ENCODE assay signal across 8 cellular contexts in genomic region chr14:99601301-99601945, GRCh38. TPM values are rescaled to one million over a fixed set of nuclear protein-coding genes. Genes with fewer than 3 reads are reported as not detected.
DNase-seq lines count a peak whose midpoint lies in the region; ATAC-seq and TF ChIP-seq lines count a peak whose summit lies in the region.

No MANE protein-coding gene starts in this region.

- ATAC-seq in lung (ENCODE audit: insufficient read depth, low FRiP score) (no peak), HG03139 (IDR thresholded peaks at IDR 0.05; ENCODE audit: unreplicated experiment) (no peak)

- TF ChIP-seq EP300 in transverse colon (IDR thresholded peaks at IDR 0.05; ENCODE audit: low read depth), result no peak

- peaks cover 31% of the 10 kb centered on the region for H3K27me3 Mint-ChIP-seq in activated naive CD4-positive, alpha-beta T cell treated with anti-CD3 and anti-CD28 coated beads, Interleukin-2, amount 10 ng/mL, durations not matched to agents 7 days and 5 days
- no peaks in the 10 kb centered on the region for H3K27me3 Mint-ChIP-seq in MCF 10A (ENCODE audit: insufficient read depth, unreplicated experiment)

- H3K4me1 ChIP-seq in lung (ENCODE audit: control insufficient read depth in 2 of 2, insufficient read depth in 2 of 2, low read length in 2 of 2) (peaks cover 39 to 40% of the 10 kb centered on the region in 2 donors), transverse colon (peaks cover 53 to 80% (median 70%) of the 10 kb centered on the region in 4 donors)

- no peak for DNase-seq in activated naive CD4-positive, alpha-beta T cell treated with anti-CD3 and anti-CD28 coated beads, Interleukin-2, amount 10 ng/mL, durations not matched to agents 7 days and 5 days
- DNase-seq in activated naive CD4-positive, alpha-beta T cell (lab: John Stamatoyannopoulos, UW), result no peak
- DNase-seq in MCF 10A (ENCODE audit: unreplicated experiment) (no peak), lung (ENCODE audit: low spot score) (peak; percentile 68), transverse colon (peak; percentile 54), NCI-H82 treated with DMSO at 0.1 percent for 48 hours (lab: John Stamatoyannopoulos, UW; ENCODE audit: unreplicated experiment) (no peak), NCI-H2227 (lab: John Stamatoyannopoulos, UW; ENCODE audit: unreplicated experiment) (no peak)

- POLR2A ChIA-PET in MCF 10A (lab: Yijun Ruan, JAX), result interaction anchor here (1.0 to 5.9 kb wide), 4 partner anchors 27 to 120 kb away, joined by 3 to 57 read pairs (median 4); partner anchors contain the start of genes CCNK and SETD3

- no peaks in the 10 kb centered on the region for H3K36me3 Mint-ChIP-seq in activated naive CD4-positive, alpha-beta T cell treated with anti-CD3 and anti-CD28 coated beads, Interleukin-2, amount 10 ng/mL, durations not matched to agents 7 days and 5 days
- no peaks in the 10 kb centered on the region for H3K36me3 Mint-ChIP-seq in MCF 10A (ENCODE audit: insufficient read depth, unreplicated experiment)

- CTCF ChIA-PET in activated naive CD4-positive, alpha-beta T cell treated with anti-CD3 and anti-CD28 coated beads, Interleukin-2, amount 10 ng/mL, durations not matched to agents 7 days and 5 days (lab: Charles Lee), result no interaction called here
- CTCF ChIA-PET in MCF 10A (lab: Yijun Ruan, JAX), result interaction anchor here (0.6 to 2.8 kb wide), 7 partner anchors 14 to 83 kb away, joined by 3 to 18 read pairs (median 4); no protein-coding TSS in a partner anchor

- in situ Hi-C loops in transverse colon (cut with MboI; ENCODE audit: low pct_ligation_motif_present in 1 of 4, low pct_unique_long_range_greater_than_20kb in 1 of 4, low sequenced_read_pairs in 3 of 4), result loop anchor here in 1 of 4 donors (25.0 kb wide), 1 partner anchor 89 kb away; no protein-coding TSS in a partner anchor

- H3K27ac ChIP-seq in lung (ENCODE audit: low read depth in 1 of 2, low read length in 1 of 2) (peak overlapping the region; percentile 35 to 74), transverse colon (peak overlapping the region; percentile 88 to 90 (median 88))

- TF ChIP-seq POLR2A in transverse colon (IDR thresholded peaks at IDR 0.05), result no peak

- H3K4me1 Mint-ChIP-seq in activated naive CD4-positive, alpha-beta T cell treated with anti-CD3 and anti-CD28 coated beads, Interleukin-2, amount 10 ng/mL, durations not matched to agents 7 days and 5 days, result peaks cover 31% of the 10 kb centered on the region
- H3K4me1 Mint-ChIP-seq in MCF 10A (ENCODE audit: insufficient read depth, unreplicated experiment), result peaks cover 22% of the 10 kb centered on the region

- H3K27ac Mint-ChIP-seq in activated naive CD4-positive, alpha-beta T cell treated with anti-CD3 and anti-CD28 coated beads, Interleukin-2, amount 10 ng/mL, durations not matched to agents 7 days and 5 days, result peak overlapping the region; percentile 45
- H3K27ac Mint-ChIP-seq in MCF 10A (ENCODE audit: low read depth, unreplicated experiment), result no peak overlapping the region

- H3K9me3 Mint-ChIP-seq in activated naive CD4-positive, alpha-beta T cell treated with anti-CD3 and anti-CD28 coated beads, Interleukin-2, amount 10 ng/mL, durations not matched to agents 7 days and 5 days, result no peaks in the 10 kb centered on the region
- H3K9me3 Mint-ChIP-seq in MCF 10A (ENCODE audit: unreplicated experiment), result no peaks in the 10 kb centered on the region

- H3K4me3 ChIP-seq in lung (no peak overlapping the region), transverse colon (peak overlapping the region; percentile 8 to 83 (median 59))

- no peaks in the 10 kb centered on the region for H3K9me3 ChIP-seq in lung (ENCODE audit: control insufficient read depth in 2 of 2, insufficient read depth in 1 of 2, low read length in 1 of 2)
- no peaks in the 10 kb centered on the region for H3K9me3 ChIP-seq in transverse colon

- TF ChIP-seq CTCF in MCF 10A (IDR thresholded peaks at IDR 0.05; ENCODE audit: unreplicated experiment) (no peak), lung (IDR thresholded peaks at IDR 0.05; ENCODE audit: control extremely low read depth, extremely low read depth) (no peak), transverse colon (IDR thresholded peaks at IDR 0.05) (no peak)

- 51 to 76% methylated on average over 9 of the region's 9 CpGs for WGBS in lung, 2 donors
- 33 to 80% methylated on average over 1 to 9 of the region's 9 CpGs for WGBS in transverse colon (ENCODE audit: low coverage in 1 of 2), 2 donors

- H3K27me3 ChIP-seq in lung (ENCODE audit: control insufficient read depth, insufficient read depth) (no peaks in the 10 kb centered on the region), transverse colon (no peaks in the 10 kb centered on the region)

- intact Hi-C loops in MCF 10A (cut with micrococcal nuclease), result no loop called here
- intact Hi-C loops in transverse colon (cut with DNase I; ENCODE audit: low total_unique reads), result no loop called here

- H3K36me3 ChIP-seq in lung (ENCODE audit: control insufficient read depth in 2 of 2, insufficient read depth in 2 of 2, low read length in 2 of 2) (no peaks in the 10 kb centered on the region), transverse colon (no peaks in the 10 kb centered on the region)

- no TSS peak for BruUV-seq in MCF 10A (replicated peaks; lab: Mats Ljungman, UMichigan)

- peak overlapping the region; percentile 66 for H3K4me3 Mint-ChIP-seq in activated naive CD4-positive, alpha-beta T cell treated with anti-CD3 and anti-CD28 coated beads, Interleukin-2, amount 10 ng/mL, durations not matched to agents 7 days and 5 days
- H3K4me3 Mint-ChIP-seq in MCF 10A (ENCODE audit: unreplicated experiment), result peak overlapping the region; percentile 72

RNA-seq across cellular contexts. Expression of gene CCDC85C, which starts 2.6 kb away (rescaled TPM):
- 19.1 and 29.9 TPM in 2 replicates for total RNA-seq in MCF 10A (2022)
- 10 to 100 TPM in 1 of 2 donors, 1 to 10 TPM in 1; 2.8 to 19.8 TPM for total RNA-seq in lung
- polyA plus RNA-seq in lung, result 10 to 100 TPM; 16.0 to 19.2 TPM
- total RNA-seq in transverse colon, result 10 to 100 TPM; 19.3 to 55.4 (median 45.7) TPM

RNA-seq across cellular contexts. Expression of gene HHIPL1, which starts 43.5 kb away (rescaled TPM):
- 0.10 TPM in 1 of 2 replicates, not detected in the other for total RNA-seq in MCF 10A (2022)
- total RNA-seq in lung, result 1 to 10 TPM; 1.7 to 4.0 TPM
- polyA plus RNA-seq in lung, result under 1 TPM; 0.31 to 0.64 TPM
- total RNA-seq in transverse colon, result 10 to 100 TPM in 1 of 4 donors, under 1 TPM in 3; 0.40 to 31.0 (median 0.87) TPM

Comparison
In these comparisons a context has a peak if more than half of its experiments do, and no peak if none do; other contexts are left out.
1. DNase-seq: peak in lung (single experiment) and transverse colon (single experiment); none in activated naive CD4-positive, alpha-beta T cell treated with anti-CD3 and anti-CD28 coated beads, Interleukin-2, amount 10 ng/mL, durations not matched to agents 7 days and 5 days (single experiment), activated naive CD4-positive, alpha-beta T cell (0 of 4), MCF 10A (single experiment), NCI-H82 treated with DMSO at 0.1 percent for 48 hours (single experiment) and NCI-H2227 (single experiment).